12 cellular contexts compared by ENCODE assay signal in genomic region chr7:8638076-8638475, GRCh38.
DNase-seq lines count a peak whose midpoint lies in the region; ATAC-seq and TF ChIP-seq lines count a peak whose summit lies in the region.
"Had no signal": no experiment of that assay in that cellular context is flagged by ENCODE, and none has a peak within 500 bp of the region (broad histone marks: within the 10 kb centered on the region; RNA-seq: fewer than 3 reads in every experiment).

No MANE protein-coding gene starts in this region.

- no peaks in the 10 kb centered on the region for H3K36me3 ChIP-seq in RWPE2 (ENCODE audit: low read depth)

- H3K4me3 Mint-ChIP-seq in activated naive CD8-positive, alpha-beta T cell treated with anti-CD3 and anti-CD28 coated beads, Interleukin-2, amount 50 U/mL, for 24 hours: no peak overlapping the region
- H3K4me3 Mint-ChIP-seq: T-helper 1 cell treated with Interleukin-12 subunit alpha and Interleukin-12 subunit beta and Interleukin-4 antibody, amounts not matched to agents 30 μg/mL and 1 μg/mL, for 36 hours had no signal

- H3K4me1 Mint-ChIP-seq in activated naive CD8-positive, alpha-beta T cell treated with anti-CD3 and anti-CD28 coated beads, Interleukin-2, amount 50 U/mL, for 24 hours: no peaks in the 10 kb centered on the region

- no peaks in the 10 kb centered on the region for H3K4me1 ChIP-seq in RWPE2 (ENCODE audit: insufficient read depth, poor library complexity, severe bottlenecking)

- TF ChIP-seq CTCF in RWPE2 (IDR thresholded peaks at IDR 0.05; ENCODE audit: poor library complexity, severe bottlenecking): no peak

- no peaks in the 10 kb centered on the region for H3K27me3 Mint-ChIP-seq in activated naive CD8-positive, alpha-beta T cell treated with anti-CD3 and anti-CD28 coated beads, Interleukin-2, amount 50 U/mL, for 24 hours

- no peaks in the 10 kb centered on the region for H3K36me3 Mint-ChIP-seq in activated naive CD8-positive, alpha-beta T cell treated with anti-CD3 and anti-CD28 coated beads, Interleukin-2, amount 50 U/mL, for 24 hours (ENCODE audit: low read depth)

- no peak overlapping the region for H3K4me3 ChIP-seq in RWPE2 (ENCODE audit: severe bottlenecking)

- peaks cover 3% of the 10 kb centered on the region for H3K27me3 ChIP-seq in RWPE2 (ENCODE audit: insufficient read depth, poor library complexity, severe bottlenecking)

- H3K27ac Mint-ChIP-seq in activated naive CD8-positive, alpha-beta T cell treated with anti-CD3 and anti-CD28 coated beads, Interleukin-2, amount 50 U/mL, for 24 hours: no peak overlapping the region
- H3K27ac Mint-ChIP-seq: T-helper 1 cell treated with Interleukin-12 subunit alpha and Interleukin-12 subunit beta and Interleukin-4 antibody, amounts not matched to agents 30 μg/mL and 1 μg/mL, for 36 hours had no signal

- no peaks in the 10 kb centered on the region for H3K9me3 ChIP-seq in RWPE2 (ENCODE audit: severe bottlenecking)

- peak; percentile 31; the same call in 2 of the 3 replicates for ATAC-seq in RWPE2 (ENCODE audit: low read depth)
- no peak for ATAC-seq in activated naive CD8-positive, alpha-beta T cell treated with anti-CD3 and anti-CD28 coated beads, Interleukin-2, amount 50 U/mL, for 24 hours

- DNase-seq in NCI-H187 treated with DMSO at 0.1 percent for 48 hours (lab: John Stamatoyannopoulos, UW) (peak; percentile 37), NCI-H187 (lab: John Stamatoyannopoulos, UW) (no peak), NCI-H2029 (lab: John Stamatoyannopoulos, UW) (peak; percentile 98), RWPE2 (ENCODE audit: low spot score) (no peak), mucosa of gallbladder (ENCODE audit: low spot score) (peak; percentile 29), epidermal melanocyte (ENCODE audit: insufficient read length, low spot score) (no peak), foreskin melanocyte (no peak)
- DNase-seq in activated naive CD8-positive, alpha-beta T cell treated with anti-CD3 and anti-CD28 coated beads, Interleukin-2, amount 50 U/mL, for 24 hours: no peak
- DNase-seq: 8988T, NCI-H524 treated with DMSO at 0.1 percent for 48 hours, small intestine had no signal

- no peaks in the 10 kb centered on the region for H3K9me3 Mint-ChIP-seq in activated naive CD8-positive, alpha-beta T cell treated with anti-CD3 and anti-CD28 coated beads, Interleukin-2, amount 50 U/mL, for 24 hours
- H3K9me3 Mint-ChIP-seq: T-helper 1 cell treated with Interleukin-12 subunit alpha and Interleukin-12 subunit beta and Interleukin-4 antibody, amounts not matched to agents 30 μg/mL and 1 μg/mL, for 36 hours had no signal

- H3K27ac ChIP-seq in RWPE2 (ENCODE audit: poor library complexity, severe bottlenecking): no peak overlapping the region

Comparison
In these comparisons a context has a peak if more than half of its experiments do, and no peak if none do; other contexts are left out.
1. DNase-seq: peak in NCI-H187 treated with DMSO at 0.1 percent for 48 hours (single experiment), NCI-H2029 (single experiment) and mucosa of gallbladder (single experiment); none in NCI-H187 (0 of 2), RWPE2 (single experiment), epidermal melanocyte (single experiment), activated naive CD8-positive, alpha-beta T cell treated with anti-CD3 and anti-CD28 coated beads, Interleukin-2, amount 50 U/mL, for 24 hours (single experiment) and foreskin melanocyte (single experiment).